ENCODE assay signal across 9 cellular contexts in genomic region chr19:2763687-2764086, GRCh38. TPM values are rescaled to one million over a fixed set of nuclear protein-coding genes. Genes with fewer than 3 reads are reported as not detected.
"Had no signal": no experiment of that assay in that cellular context is flagged by ENCODE, and none has a peak within 500 bp of the region (broad histone marks: within the 10 kb centered on the region; RNA-seq: fewer than 3 reads in every experiment).

No MANE protein-coding gene starts in this region.

- DNase-seq: GM23248, GOT3, IMR-90, KBM-7 had no signal

- H3K4me1 ChIP-seq: HAP-1 had no signal

- H3K4me2 ChIP-seq: KMS-11 had no signal

- ATAC-seq: HCT116 had no signal

- H3K9ac ChIP-seq: GM23248, KMS-11 had no signal

- H3K9me3 ChIP-seq: HAP-1 had no signal

- H2AFZ ChIP-seq: GM23248 had no signal

- H3K27ac ChIP-seq: GM23248, HL-60, KMS-11 had no signal

- H3K4me3 ChIP-seq: GM23248, HAP-1 had no signal

RNA-seq across cellular contexts. Expression of gene DIRAS1, which starts 42.5 kb away (rescaled TPM):
- total RNA-seq: HT1080 had no signal
